ENCODE assay signal across 23 cellular contexts in the genomic region with DNA sequence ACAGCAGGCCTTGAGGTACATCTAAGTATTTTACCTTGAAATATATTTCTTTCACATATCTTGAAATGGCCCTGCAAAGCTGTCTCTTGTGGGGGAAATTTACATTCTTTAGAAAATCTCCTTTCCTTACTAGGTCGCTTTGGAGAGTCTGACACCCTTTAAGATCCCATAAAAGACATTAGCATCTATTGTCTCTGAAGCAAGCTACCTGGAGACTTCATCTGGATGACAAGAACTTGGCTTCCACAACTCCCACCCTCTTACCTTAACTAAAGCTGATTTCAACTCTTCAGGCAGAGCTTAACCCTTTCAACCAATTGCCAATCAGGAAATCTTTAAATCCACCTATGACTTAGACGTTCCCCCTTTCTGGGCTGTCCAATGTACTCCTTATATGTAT.
DNase-seq lines count a peak whose midpoint lies in the region; ATAC-seq and TF ChIP-seq lines count a peak whose summit lies in the region.
"Had no signal": no experiment of that assay in that cellular context is flagged by ENCODE, and none has a peak within 500 bp of the region (broad histone marks: within the 10 kb centered on the region; RNA-seq: fewer than 3 reads in every experiment).

No MANE protein-coding gene starts in this region.

- peaks cover 3% of the 10 kb centered on the region; the same call in 1 of the 2 replicates for H3K9me3 Mint-ChIP-seq in WTC11
- no peaks in the 10 kb centered on the region for H3K9me3 Mint-ChIP-seq in osteocyte (ENCODE audit: unreplicated experiment)
- H3K9me3 Mint-ChIP-seq: T-cell had no signal

- H3K4me3 ChIP-seq in HUES6 (ENCODE audit: low read depth, low read length) (no peak overlapping the region), tibial artery (no peak overlapping the region), esophagus squamous epithelium (no peak overlapping the region)
- H3K4me3 ChIP-seq: A549 had no signal

- H3K36me3 Mint-ChIP-seq in WTC11 (0 out of 2 replicates have a peak, but pooled peaks cover 2% of the 10 kb centered on the region), osteocyte (ENCODE audit: unreplicated experiment) (peaks cover 3% of the 10 kb centered on the region)
- H3K36me3 Mint-ChIP-seq: CD4-positive, alpha-beta memory T cell; T-cell had no signal

- no peak for DNase-seq in WTC11 (ENCODE audit: low spot score)
- DNase-seq in iPS DF 4.7 (ENCODE audit: extremely low read depth, low spot score): peak; percentile 33
- no peak for DNase-seq in osteocyte (ENCODE audit: extremely low spot score, unreplicated experiment)
- no peak for DNase-seq in left ventricle myocardium superior
- no peak for DNase-seq in tibial artery
- no peak for DNase-seq in esophagus squamous epithelium (lab: John Stamatoyannopoulos, UW)
- DNase-seq: C1 segment of cervical spinal cord; Caco-2; CD4-positive, alpha-beta memory T cell; GDM1; Karpas-422; NCI-H1092 treated with DMSO at 0.1 percent for 48 hours; NCI-H1436 treated with DMSO at 0.1 percent for 48 hours; NCI-H1930; NCI-H2107; NCI-H446; NCI-H524 treated with DMSO at 0.1 percent for 48 hours; NCI-H774; SHP77; T-cell had no signal

- H3K27ac Mint-ChIP-seq in WTC11 (peak overlapping the region; percentile 67), osteocyte (ENCODE audit: unreplicated experiment) (peak overlapping the region; percentile 65)
- H3K27ac Mint-ChIP-seq: T-cell had no signal

- no peaks in the 10 kb centered on the region for H3K27me3 ChIP-seq in HUES6 (ENCODE audit: control insufficient read depth, insufficient read depth, low read length)
- H3K27me3 ChIP-seq in tibial artery: no peaks in the 10 kb centered on the region
- no peaks in the 10 kb centered on the region for H3K27me3 ChIP-seq in esophagus squamous epithelium

- no peak for TF ChIP-seq CTCF in WTC11 (IDR thresholded peaks at IDR 0.05)
- TF ChIP-seq CTCF in osteocyte (IDR thresholded peaks at IDR 0.05): no peak
- TF ChIP-seq CTCF in tibial artery (IDR thresholded peaks at IDR 0.05): no peak
- no peak for TF ChIP-seq CTCF in esophagus squamous epithelium (IDR thresholded peaks at IDR 0.05)

- H3K4me1 Mint-ChIP-seq in WTC11 (peaks cover 60% of the 10 kb centered on the region), osteocyte (ENCODE audit: unreplicated experiment) (peaks cover 64% of the 10 kb centered on the region)
- H3K4me1 Mint-ChIP-seq: CD4-positive, alpha-beta memory T cell; T-cell had no signal

- H3K9me3 ChIP-seq in HUES6 (ENCODE audit: control insufficient read depth, insufficient read depth, low read depth, low read length) (no peaks in the 10 kb centered on the region), tibial artery (no peaks in the 10 kb centered on the region), esophagus squamous epithelium (no peaks in the 10 kb centered on the region)
- H3K9me3 ChIP-seq: A549, Caco-2 had no signal

- TF ChIP-seq POLR2A in esophagus squamous epithelium (IDR thresholded peaks at IDR 0.05): no peak

- WGBS in esophagus squamous epithelium, 2 donors: 20 to 82% methylated on average over 1 to 2 of the region's 2 CpGs

- intact Hi-C loops in left ventricle myocardium superior (cut with micrococcal nuclease): no loop called here
- intact Hi-C loops in tibial artery (cut with DNase I; ENCODE audit: low total_unique reads): no loop called here
- intact Hi-C loops in esophagus squamous epithelium (cut with DNase I): no loop called here

- H3K36me3 ChIP-seq in HUES6 (ENCODE audit: control insufficient read depth, insufficient read depth, low read length) (no peaks in the 10 kb centered on the region), tibial artery (no peaks in the 10 kb centered on the region), esophagus squamous epithelium (no peaks in the 10 kb centered on the region)

- CTCF ChIA-PET in WTC11 (lab: Charles Lee): interaction anchor here (0.8 to 1.3 kb wide), 2 partner anchors 111 to 112 kb away, joined by 3 to 4 read pairs; no protein-coding TSS in a partner anchor

- H3K4me1 ChIP-seq in HUES6 (ENCODE audit: control insufficient read depth, insufficient read depth, low read length) (peaks cover 46% of the 10 kb centered on the region), tibial artery (peaks cover 0 to 27% (median 10%) of the 10 kb centered on the region in 4 donors), esophagus squamous epithelium (peaks cover 0 to 17% (median 0%) of the 10 kb centered on the region in 3 donors)
- H3K4me1 ChIP-seq: A549, Caco-2 had no signal

- peak overlapping the region; percentile 34; the same call in 1 of the 2 replicates for H3K4me3 Mint-ChIP-seq in WTC11
- H3K4me3 Mint-ChIP-seq in osteocyte (ENCODE audit: unreplicated experiment): no peak overlapping the region
- H3K4me3 Mint-ChIP-seq: CD4-positive, alpha-beta memory T cell; T-cell had no signal

- POLR2A ChIA-PET in WTC11 (lab: Charles Lee): no interaction called here

- 0 out of 2 replicates have a peak overlapping the region, but pooled peaks have one; percentile 5 for H3K27ac ChIP-seq in HUES6 (ENCODE audit: low read depth, low read length)
- H3K27ac ChIP-seq in tibial artery: no peak overlapping the region
- no peak overlapping the region for H3K27ac ChIP-seq in esophagus squamous epithelium
- H3K27ac ChIP-seq: A549, RWPE1 had no signal

- ATAC-seq in WTC11 (peak; percentile 84), left ventricle myocardium superior (no peak)
- ATAC-seq: A549, T-cell had no signal

- H3K9ac ChIP-seq in HUES6 (ENCODE audit: low read length): peak overlapping the region; percentile 7

- no peaks in the 10 kb centered on the region for H3K27me3 Mint-ChIP-seq in WTC11 (ENCODE audit: low read depth)
- H3K27me3 Mint-ChIP-seq in osteocyte (ENCODE audit: unreplicated experiment): no peaks in the 10 kb centered on the region

TF ChIP-seq in WTC11, 78 proteins besides CTCF, POLR2A, EP300 and RAD21:
- TF ChIP-seq, protein P1, sequence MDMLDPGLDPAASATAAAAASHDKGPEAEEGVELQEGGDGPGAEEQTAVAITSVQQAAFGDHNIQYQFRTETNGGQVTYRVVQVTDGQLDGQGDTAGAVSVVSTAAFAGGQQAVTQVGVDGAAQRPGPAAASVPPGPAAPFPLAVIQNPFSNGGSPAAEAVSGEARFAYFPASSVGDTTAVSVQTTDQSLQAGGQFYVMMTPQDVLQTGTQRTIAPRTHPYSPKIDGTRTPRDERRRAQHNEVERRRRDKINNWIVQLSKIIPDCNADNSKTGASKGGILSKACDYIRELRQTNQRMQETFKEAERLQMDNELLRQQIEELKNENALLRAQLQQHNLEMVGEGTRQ (CRISPR knock-in tag; IDR thresholded peaks at IDR 0.05): no peak
- TF ChIP-seq, protein P2, sequence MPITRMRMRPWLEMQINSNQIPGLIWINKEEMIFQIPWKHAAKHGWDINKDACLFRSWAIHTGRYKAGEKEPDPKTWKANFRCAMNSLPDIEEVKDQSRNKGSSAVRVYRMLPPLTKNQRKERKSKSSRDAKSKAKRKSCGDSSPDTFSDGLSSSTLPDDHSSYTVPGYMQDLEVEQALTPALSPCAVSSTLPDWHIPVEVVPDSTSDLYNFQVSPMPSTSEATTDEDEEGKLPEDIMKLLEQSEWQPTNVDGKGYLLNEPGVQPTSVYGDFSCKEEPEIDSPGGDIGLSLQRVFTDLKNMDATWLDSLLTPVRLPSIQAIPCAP (CRISPR knock-in tag; IDR thresholded peaks at IDR 0.05): no peak
- no peak for TF ChIP-seq ELF4 (CRISPR knock-in tag; IDR thresholded peaks at IDR 0.05; ENCODE audit: low read depth)
